In genomic region chr4:92969650-92970370, GRCh38 we compare ENCODE assay signal across 10 cellular contexts.
DNase-seq lines count a peak whose midpoint lies in the region; ATAC-seq, FAIRE-seq and TF ChIP-seq lines count a peak whose summit lies in the region.
"Had no signal": no experiment of that assay in that cellular context is flagged by ENCODE, and none has a peak within 500 bp of the region (broad histone marks: within the 10 kb centered on the region; RNA-seq: fewer than 3 reads in every experiment).

No MANE protein-coding gene starts in this region.

- peak overlapping the region; percentile 8 for H3K4me2 ChIP-seq in keratinocyte (ENCODE audit: control insufficient read depth, extremely low read depth, insufficient read depth, low read depth, low read length)

- no peaks in the 10 kb centered on the region for H3K36me3 ChIP-seq in right atrium auricular region
- no peaks in the 10 kb centered on the region for H3K36me3 ChIP-seq in keratinocyte (ENCODE audit: control insufficient read depth in 2 of 2, extremely low read depth in 1 of 2, insufficient read depth in 2 of 2, low read length in 2 of 2)
- no peaks in the 10 kb centered on the region for H3K36me3 ChIP-seq in aorta (ENCODE audit: control insufficient read depth in 1 of 2, insufficient read depth in 2 of 2, low read length in 1 of 2)

- no peak overlapping the region for H3K4me3 Mint-ChIP-seq in stimulated activated effector memory CD8-positive, alpha-beta T cell treated with anti-CD3 and anti-CD28 coated beads, Interleukin-12 subunit alpha, Interleukin-12 subunit beta, amount 100 ng/mL, for 72 hours
- H3K4me3 Mint-ChIP-seq: memory B cell had no signal

- peaks cover 14% of the 10 kb centered on the region for H3K9me3 Mint-ChIP-seq in stimulated activated effector memory CD8-positive, alpha-beta T cell treated with anti-CD3 and anti-CD28 coated beads, Interleukin-12 subunit alpha, Interleukin-12 subunit beta, amount 100 ng/mL, for 72 hours

- dilution Hi-C loops in keratinocyte (cut with MboI; ENCODE audit: extremely low pct_ligation_motif_present, low sequenced_read_pairs), result no loop called here

- H3K4me3 ChIP-seq in right atrium auricular region, result no peak overlapping the region
- H3K4me3 ChIP-seq in keratinocyte (ENCODE audit: control insufficient read depth in 2 of 3, extremely low read depth in 1 of 3, insufficient read depth in 2 of 3, low read depth in 1 of 3, low read length in 3 of 3), result no peak overlapping the region
- H3K4me3 ChIP-seq in aorta (ENCODE audit: low read length in 2 of 2), result no peak overlapping the region

- DNase-seq in Right ventricle myocardium superior (no peak), right atrium auricular region (ENCODE audit: low spot score) (no peak), astrocyte of the hippocampus (ENCODE audit: low read depth, low spot score) (peak; percentile 89), keratinocyte (ENCODE audit: low read depth, low spot score) (peak; percentile 46), aorta (no peak), germinal center (ENCODE audit: low spot score) (no peak)
- DNase-seq in stimulated activated effector memory CD8-positive, alpha-beta T cell treated with anti-CD3 and anti-CD28 coated beads, Interleukin-12 subunit alpha, Interleukin-12 subunit beta, amount 100 ng/mL, for 72 hours (ENCODE audit: low spot score in 2 of 2), result no peak

- no peaks in the 10 kb centered on the region for H3K4me1 Mint-ChIP-seq in stimulated activated effector memory CD8-positive, alpha-beta T cell treated with anti-CD3 and anti-CD28 coated beads, Interleukin-12 subunit alpha, Interleukin-12 subunit beta, amount 100 ng/mL, for 72 hours
- H3K4me1 Mint-ChIP-seq: memory B cell had no signal

- H3K27me3 ChIP-seq in right atrium auricular region, result no peaks in the 10 kb centered on the region
- no peaks in the 10 kb centered on the region for H3K27me3 ChIP-seq in keratinocyte (ENCODE audit: control insufficient read depth, extremely low read depth, insufficient read depth, low read length)
- H3K27me3 ChIP-seq in aorta (ENCODE audit: control insufficient read depth in 1 of 2, insufficient read depth in 2 of 2, low read length in 1 of 2), result no peaks in the 10 kb centered on the region

- TF ChIP-seq CTCF in right atrium auricular region (IDR thresholded peaks at IDR 0.05) (no peak), keratinocyte (optimal IDR thresholded peaks at IDR 0.05 in 1 of 3, IDR thresholded peaks at IDR 0.05 in 1 of 3, conservative IDR thresholded peaks at IDR 0.05 in 1 of 3; ENCODE audit: extremely low read depth in 1 of 3, insufficient read depth in 2 of 3, low read length in 3 of 3) (no peak)

- no peaks in the 10 kb centered on the region for H4K20me1 ChIP-seq in keratinocyte (ENCODE audit: control insufficient read depth, extremely low read depth, insufficient read depth, low read length)

- no peak for FAIRE-seq in keratinocyte (lab: Jason Lieb, UNC)

- intact Hi-C loops in Right ventricle myocardium superior (cut with DNase I) (no loop called here), aorta (cut with DNase I) (no loop called here)

- H3K9ac ChIP-seq in keratinocyte (ENCODE audit: control insufficient read depth, extremely low read depth, insufficient read depth, low read length), result no peak overlapping the region

- ATAC-seq in Right ventricle myocardium superior (ENCODE audit: poor library complexity) (peak; percentile 43), aorta (ENCODE audit: low FRiP score) (peak; percentile 74), HG03432 (IDR thresholded peaks at IDR 0.05; ENCODE audit: unreplicated experiment) (no peak)
- no peak for ATAC-seq in stimulated activated effector memory CD8-positive, alpha-beta T cell treated with anti-CD3 and anti-CD28 coated beads, Interleukin-12 subunit alpha, Interleukin-12 subunit beta, amount 100 ng/mL, for 72 hours

- H3K9me3 ChIP-seq in right atrium auricular region (no peaks in the 10 kb centered on the region), keratinocyte (ENCODE audit: control insufficient read depth, low read depth, low read length) (no peaks in the 10 kb centered on the region), aorta (ENCODE audit: control insufficient read depth, low read length) (no peaks in the 10 kb centered on the region)

- no peak overlapping the region for H2AFZ ChIP-seq in keratinocyte (ENCODE audit: control insufficient read depth, low read length)

- no peak overlapping the region for H3K27ac Mint-ChIP-seq in stimulated activated effector memory CD8-positive, alpha-beta T cell treated with anti-CD3 and anti-CD28 coated beads, Interleukin-12 subunit alpha, Interleukin-12 subunit beta, amount 100 ng/mL, for 72 hours
- H3K27ac Mint-ChIP-seq: memory B cell had no signal

- H3K9me1 ChIP-seq in keratinocyte (ENCODE audit: control insufficient read depth, extremely low read depth, insufficient read depth, low read length), result no peaks in the 10 kb centered on the region

- H3K27ac ChIP-seq in right atrium auricular region (no peak overlapping the region), keratinocyte (ENCODE audit: control insufficient read depth, insufficient read depth, low read length) (no peak overlapping the region), aorta (ENCODE audit: low read depth in 1 of 2, low read length in 2 of 2) (no peak overlapping the region)
- H3K27ac ChIP-seq: C4-2B had no signal

- WGBS in aorta, 2 donors, result 44 to 46% methylated on average over 4 of the region's 4 CpGs

- no peaks in the 10 kb centered on the region for H3K36me3 Mint-ChIP-seq in stimulated activated effector memory CD8-positive, alpha-beta T cell treated with anti-CD3 and anti-CD28 coated beads, Interleukin-12 subunit alpha, Interleukin-12 subunit beta, amount 100 ng/mL, for 72 hours
- H3K36me3 Mint-ChIP-seq: memory B cell had no signal

- no peaks in the 10 kb centered on the region for H3K4me1 ChIP-seq in right atrium auricular region
- H3K4me1 ChIP-seq in keratinocyte (ENCODE audit: control insufficient read depth, extremely low read depth, insufficient read depth, low read length), result peaks cover 3% of the 10 kb centered on the region
- no peaks in the 10 kb centered on the region for H3K4me1 ChIP-seq in aorta (ENCODE audit: control insufficient read depth in 1 of 2, insufficient read depth in 2 of 2, low read length in 2 of 2)

- no peaks in the 10 kb centered on the region for H3K79me2 ChIP-seq in keratinocyte (ENCODE audit: control insufficient read depth, insufficient read depth, low read length)

Comparison
In these comparisons a context has a peak if more than half of its experiments do, and no peak if none do; other contexts are left out.
1. ATAC-seq: peak in Right ventricle myocardium superior (single experiment) and aorta (single experiment); none in stimulated activated effector memory CD8-positive, alpha-beta T cell treated with anti-CD3 and anti-CD28 coated beads, Interleukin-12 subunit alpha, Interleukin-12 subunit beta, amount 100 ng/mL, for 72 hours (single experiment) and HG03432 (single experiment).
2. DNase-seq: peak in astrocyte of the hippocampus (single experiment) and keratinocyte (single experiment); none in Right ventricle myocardium superior (single experiment), right atrium auricular region (single experiment), aorta (0 of 2), stimulated activated effector memory CD8-positive, alpha-beta T cell treated with anti-CD3 and anti-CD28 coated beads, Interleukin-12 subunit alpha, Interleukin-12 subunit beta, amount 100 ng/mL, for 72 hours (0 of 2) and germinal center (single experiment).